2 cellular contexts compared by ENCODE assay signal in the genomic region with DNA sequence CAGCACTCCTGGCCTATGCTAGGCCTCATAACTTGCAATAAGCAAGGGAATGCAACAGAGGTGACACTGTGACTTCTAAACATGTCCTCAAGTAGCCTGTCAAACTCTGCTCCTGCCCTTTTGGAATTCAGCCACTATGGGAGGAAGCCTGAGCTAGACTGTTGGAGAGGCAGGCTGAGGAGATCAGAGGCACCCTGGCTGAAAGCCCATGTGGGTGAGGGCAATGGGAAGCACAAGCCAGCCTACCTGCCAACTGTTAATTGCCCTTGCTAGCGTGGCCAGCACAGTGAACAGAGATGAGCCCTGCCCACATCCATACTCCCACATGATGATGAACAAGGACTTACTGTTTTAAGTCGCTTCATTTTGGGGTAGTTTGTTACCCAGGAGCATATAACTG.
TF ChIP-seq lines count a peak whose summit lies in the region.

No MANE protein-coding gene starts in this region.

TF ChIP-seq in IMR-90, 13 proteins besides CTCF, POLR2A, EP300 and RAD21:
- TF ChIP-seq RCOR1 (IDR thresholded peaks at IDR 0.05; ENCODE audit: insufficient replicate concordance, low read length) (no peak), CEBPB (IDR thresholded peaks at IDR 0.05; ENCODE audit: low read depth, low read length) (no peak), RFX5 (IDR thresholded peaks at IDR 0.05; ENCODE audit: low read depth, low read length) (no peak), MAZ (IDR thresholded peaks at IDR 0.05; ENCODE audit: borderline replicate concordance, low read depth, low read length) (no peak), MXI1 (IDR thresholded peaks at IDR 0.05; ENCODE audit: borderline replicate concordance, low read depth, low read length) (no peak), FOS (IDR thresholded peaks at IDR 0.05; ENCODE audit: low read depth, low read length) (no peak), MAFK (IDR thresholded peaks at IDR 0.05; ENCODE audit: low read depth, low read length) (no peak), NFE2L2 (IDR thresholded peaks at IDR 0.05; ENCODE audit: low read depth, low read length) (no peak), BHLHE40 (IDR thresholded peaks at IDR 0.05; ENCODE audit: low read depth, low read length) (no peak)
- TF ChIP-seq, protein P1, sequence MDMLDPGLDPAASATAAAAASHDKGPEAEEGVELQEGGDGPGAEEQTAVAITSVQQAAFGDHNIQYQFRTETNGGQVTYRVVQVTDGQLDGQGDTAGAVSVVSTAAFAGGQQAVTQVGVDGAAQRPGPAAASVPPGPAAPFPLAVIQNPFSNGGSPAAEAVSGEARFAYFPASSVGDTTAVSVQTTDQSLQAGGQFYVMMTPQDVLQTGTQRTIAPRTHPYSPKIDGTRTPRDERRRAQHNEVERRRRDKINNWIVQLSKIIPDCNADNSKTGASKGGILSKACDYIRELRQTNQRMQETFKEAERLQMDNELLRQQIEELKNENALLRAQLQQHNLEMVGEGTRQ (IDR thresholded peaks at IDR 0.05; ENCODE audit: low read depth, low read length), result no peak

TF ChIP-seq in GM12878, 131 proteins besides CTCF, POLR2A, EP300 and RAD21:
- TF ChIP-seq JUND (IDR thresholded peaks at IDR 0.05; ENCODE audit: low read depth, low read length), result no peak
- TF ChIP-seq IKZF1 (conservative IDR thresholded peaks at IDR 0.05), result no peak
- no peak for TF ChIP-seq NR2F1 (conservative IDR thresholded peaks at IDR 0.05)
- no peak for TF ChIP-seq MYB (IDR thresholded peaks at IDR 0.05; ENCODE audit: borderline replicate concordance, low read depth, low read length)
- no peak for TF ChIP-seq MYC (IDR thresholded peaks at IDR 0.05; ENCODE audit: insufficient read depth, insufficient read length, insufficient replicate concordance, low read length, severe bottlenecking)
- TF ChIP-seq SMARCA5 (IDR thresholded peaks at IDR 0.05), result no peak
- no peak for TF ChIP-seq TCF12 (IDR thresholded peaks at IDR 0.05; ENCODE audit: low read depth, low read length)
- TF ChIP-seq RCOR1 (conservative IDR thresholded peaks at IDR 0.05; ENCODE audit: low read depth, low read length), result no peak
